Comparison of ENCODE assay signal across 15 cellular contexts in the genomic region with DNA sequence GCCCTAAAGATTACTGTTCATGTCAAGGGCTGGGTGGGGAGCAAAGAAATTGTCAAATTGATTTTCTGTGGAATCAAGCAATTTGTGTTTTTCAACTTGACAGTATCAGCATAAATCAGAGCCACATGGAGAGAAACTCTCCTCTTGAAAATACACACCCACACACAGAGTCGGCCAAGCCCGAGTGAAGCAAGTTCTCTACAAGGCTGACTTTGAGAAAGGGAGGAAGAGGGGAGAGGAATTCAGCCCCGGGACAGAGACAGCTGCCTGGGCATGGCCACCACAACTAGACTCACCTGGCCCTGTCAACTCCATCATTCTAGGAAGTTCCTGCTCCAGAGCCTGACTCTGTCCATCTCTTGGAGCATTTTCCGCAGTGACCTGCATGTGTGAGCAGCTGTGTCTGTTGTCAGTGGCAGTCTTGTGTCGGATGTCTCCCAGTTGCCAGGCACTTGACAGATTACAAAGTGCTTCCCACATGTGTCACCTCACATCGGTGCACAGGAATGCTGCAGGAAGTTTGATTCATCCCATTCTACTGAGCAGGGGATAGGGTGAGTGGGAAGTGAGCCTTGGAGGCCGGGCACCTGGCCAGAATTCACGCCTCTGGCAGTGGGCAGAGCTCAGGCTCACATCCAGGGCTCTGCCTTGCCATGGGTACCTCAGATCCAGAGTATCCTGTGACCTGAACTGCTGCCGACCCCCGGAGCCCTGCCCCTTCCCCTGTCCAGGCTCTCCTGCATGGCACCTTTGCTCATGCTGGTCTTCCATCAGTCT. TPM values are rescaled to one million over a fixed set of nuclear protein-coding genes. Genes with fewer than 3 reads are reported as not detected.
DNase-seq lines count a peak whose midpoint lies in the region; ATAC-seq and TF ChIP-seq lines count a peak whose summit lies in the region.
"Had no signal": no experiment of that assay in that cellular context is flagged by ENCODE, and none has a peak within 500 bp of the region (broad histone marks: within the 10 kb centered on the region; RNA-seq: fewer than 3 reads in every experiment).

No MANE protein-coding gene starts in this region.

- H3K27me3 Mint-ChIP-seq in immature natural killer cell (ENCODE audit: low read depth in 3 of 3): peaks cover 3 to 10% (median 6%) of the 10 kb centered on the region in 3 donors

- H3K9me3 ChIP-seq in RWPE2 (ENCODE audit: severe bottlenecking): no peaks in the 10 kb centered on the region
- H3K9me3 ChIP-seq in MM.1S (replicated peaks; ENCODE audit: insufficient read depth, low read length): no peaks in the 10 kb centered on the region

- H3K36me3 Mint-ChIP-seq in immature natural killer cell: peaks cover 0 to 3% (median 0%) of the 10 kb centered on the region in 3 donors

- ATAC-seq in RWPE2 (ENCODE audit: low read depth) (peak; percentile 99), GM19467 (IDR thresholded peaks at IDR 0.05; ENCODE audit: unreplicated experiment) (no peak)
- ATAC-seq: activated CD8-positive, alpha-beta T cell treated with anti-CD3 and anti-CD28 coated beads for 36 hours had no signal

- H3K4me1 Mint-ChIP-seq in immature natural killer cell: no peaks in the 10 kb centered on the region

- H3K4me1 ChIP-seq in RWPE2 (ENCODE audit: insufficient read depth, poor library complexity, severe bottlenecking) (peaks cover 12% of the 10 kb centered on the region), MM.1S (ENCODE audit: low read length) (no peaks in the 10 kb centered on the region)
- H3K4me1 ChIP-seq: spleen, stomach had no signal

- H3K27me3 ChIP-seq in RWPE2 (ENCODE audit: insufficient read depth, poor library complexity, severe bottlenecking) (no peaks in the 10 kb centered on the region), MM.1S (replicated peaks; ENCODE audit: insufficient read depth, low read length) (no peaks in the 10 kb centered on the region)

- no peaks in the 10 kb centered on the region for H3K79me2 ChIP-seq in MM.1S (ENCODE audit: low read length)

- intact Hi-C loops in posterior cingulate gyrus (cut with DNase I): no loop called here

- no peak for TF ChIP-seq CTCF in RWPE2 (IDR thresholded peaks at IDR 0.05; ENCODE audit: poor library complexity, severe bottlenecking)
- no peak for TF ChIP-seq CTCF in MM.1S (IDR thresholded peaks at IDR 0.05; ENCODE audit: low read length)

- peak; percentile 82 for DNase-seq in GM03348 (ENCODE audit: low spot score)
- peak; percentile 86 for DNase-seq in RWPE2 (ENCODE audit: low spot score)
- DNase-seq in fibroblast of peridontal ligament (ENCODE audit: extremely low read depth): peak; percentile 60
- DNase-seq in posterior cingulate gyrus: peak in 9 of 10 donors; percentile 19 to 86 (median 45)
- no peak for DNase-seq in immature natural killer cell
- DNase-seq in NCI-H446 (lab: John Stamatoyannopoulos, UW): no peak
- DNase-seq in MM.1S: no peak
- DNase-seq: activated CD8-positive, alpha-beta T cell treated with anti-CD3 and anti-CD28 coated beads for 36 hours; central memory CD4-positive, alpha-beta T cell; GDM1; NCI-H1436 treated with DMSO at 0.1 percent for 48 hours; Right ventricle myocardium superior; spleen; stomach had no signal

- H3K4me3 ChIP-seq in RWPE2 (ENCODE audit: severe bottlenecking) (no peak overlapping the region), MM.1S (ENCODE audit: low read length) (no peak overlapping the region)
- H3K4me3 ChIP-seq: spleen, stomach had no signal

- H3K4me2 ChIP-seq in MM.1S (ENCODE audit: low read depth, low read length): no peak overlapping the region

- H3F3A ChIP-seq in MM.1S (ENCODE audit: insufficient read depth, low read length): no peaks in the 10 kb centered on the region

- H3K27ac Mint-ChIP-seq in immature natural killer cell: no peak overlapping the region
- H3K27ac Mint-ChIP-seq: activated CD8-positive, alpha-beta T cell treated with anti-CD3 and anti-CD28 coated beads for 36 hours had no signal

- no peaks in the 10 kb centered on the region for H3K36me3 ChIP-seq in RWPE2 (ENCODE audit: low read depth)
- H3K36me3 ChIP-seq in MM.1S (replicated peaks; ENCODE audit: insufficient read depth, low read length): no peaks in the 10 kb centered on the region
- H3K36me3 ChIP-seq: spleen, stomach had no signal

- H3K4me3 Mint-ChIP-seq in immature natural killer cell: no peak overlapping the region
- H3K4me3 Mint-ChIP-seq: activated CD8-positive, alpha-beta T cell treated with anti-CD3 and anti-CD28 coated beads for 36 hours had no signal

- H3K27ac ChIP-seq in RWPE2 (ENCODE audit: poor library complexity, severe bottlenecking) (peak overlapping the region; percentile 40), MM.1S (ENCODE audit: low read length) (no peak overlapping the region)
- H3K27ac ChIP-seq: spleen, stomach had no signal

- H3K9me2 ChIP-seq in MM.1S (replicated peaks; ENCODE audit: insufficient read depth, low read length): no peaks in the 10 kb centered on the region

- no peak overlapping the region for H3K9ac ChIP-seq in MM.1S (ENCODE audit: low read length)

- no peaks in the 10 kb centered on the region for H4K20me1 ChIP-seq in MM.1S (ENCODE audit: insufficient read depth, low read length)

- H3K9me3 Mint-ChIP-seq in immature natural killer cell: peaks cover 0 to 5% (median 3%) of the 10 kb centered on the region in 6 donors

- H2AFZ ChIP-seq in MM.1S (ENCODE audit: low read length): no peak overlapping the region

RNA-seq across cellular contexts. Expression of a gene that starts 37.9 kb away (rescaled TPM):
- polyA plus RNA-seq in immature natural killer cell: under 1 TPM in 2 of 3 donors, not detected in 1; 0.07 to 0.11 TPM

Comparison
In these comparisons a context has a peak if more than half of its experiments do, and no peak if none do; other contexts are left out.
1. DNase-seq: peak in GM03348 (single experiment), RWPE2 (single experiment), fibroblast of peridontal ligament (single experiment) and posterior cingulate gyrus (9 of 10); none in immature natural killer cell (0 of 3), NCI-H446 (0 of 2) and MM.1S (single experiment).